ENCODE assay signal across 1 cellular context in genomic region chr1:211724711-211725196, GRCh38.
TF ChIP-seq lines count a peak whose summit lies in the region.

No MANE protein-coding gene starts in this region.

TF ChIP-seq in HepG2, 621 proteins besides CTCF, POLR2A, EP300 and RAD21 (continued from another document and continues in another):
- TF ChIP-seq ARID5B (CRISPR knock-in tag; IDR thresholded peaks at IDR 0.05) (peak; percentile 34; the same call in 1 of the 2 replicates), MTA1 (CRISPR knock-in tag; IDR thresholded peaks at IDR 0.05; ENCODE audit: borderline replicate concordance) (no peak), SNAPC5 (CRISPR knock-in tag; IDR thresholded peaks at IDR 0.05; ENCODE audit: borderline replicate concordance) (no peak), ZNF580 (CRISPR knock-in tag; IDR thresholded peaks at IDR 0.05; ENCODE audit: borderline replicate concordance, low read depth) (0 out of 2 replicates have a peak, but pooled peaks have one; percentile 22), TCF12 (IDR thresholded peaks at IDR 0.05) (no peak), TCF12 (CRISPR knock-in tag; IDR thresholded peaks at IDR 0.05) (no peak), BCL6 (CRISPR knock-in tag; IDR thresholded peaks at IDR 0.05) (no peak), TRAFD1 (CRISPR knock-in tag; IDR thresholded peaks at IDR 0.05; ENCODE audit: borderline replicate concordance) (no peak), CSRNP2 (CRISPR knock-in tag; conservative IDR thresholded peaks at IDR 0.05; ENCODE audit: low read depth) (no peak), CHCHD3 (CRISPR knock-in tag; IDR thresholded peaks at IDR 0.05) (no peak), SMARCE1 (IDR thresholded peaks at IDR 0.05; ENCODE audit: borderline replicate concordance) (no peak), ZBTB3 (CRISPR knock-in tag; IDR thresholded peaks at IDR 0.05; ENCODE audit: borderline replicate concordance, low read depth) (no peak), NR2F1 (CRISPR knock-in tag; IDR thresholded peaks at IDR 0.05) (peak in 1 of 2 experiments; percentile 34; a peak in 1 of 4 replicates), ZFP1 (CRISPR knock-in tag; IDR thresholded peaks at IDR 0.05) (no peak), RXRB (CRISPR knock-in tag; IDR thresholded peaks at IDR 0.05; ENCODE audit: borderline replicate concordance) (peak; percentile 69), DZIP1 (CRISPR knock-in tag; IDR thresholded peaks at IDR 0.05) (no peak), TAF15 (IDR thresholded peaks at IDR 0.05; ENCODE audit: low read depth, low read length, poor library complexity, severe bottlenecking) (no peak), ZNF576 (CRISPR knock-in tag; IDR thresholded peaks at IDR 0.05) (no peak), KLF11 (CRISPR knock-in tag; IDR thresholded peaks at IDR 0.05) (no peak), ZNF17 (CRISPR knock-in tag; IDR thresholded peaks at IDR 0.05) (no peak), ELF3 (CRISPR knock-in tag; IDR thresholded peaks at IDR 0.05) (0 out of 2 replicates have a peak, but pooled peaks have one; percentile 16), KDM5B (CRISPR knock-in tag; IDR thresholded peaks at IDR 0.05; ENCODE audit: borderline replicate concordance) (no peak), ZNF776 (CRISPR knock-in tag; IDR thresholded peaks at IDR 0.05) (no peak), PRDM10 (CRISPR knock-in tag; IDR thresholded peaks at IDR 0.05; ENCODE audit: low read depth) (no peak), ZNF292 (CRISPR knock-in tag; IDR thresholded peaks at IDR 0.05; ENCODE audit: borderline replicate concordance, low read depth) (no peak), ISL2 (CRISPR knock-in tag; IDR thresholded peaks at IDR 0.05) (no peak), ZGPAT (CRISPR knock-in tag; IDR thresholded peaks at IDR 0.05) (no peak), RNF219 (CRISPR knock-in tag; IDR thresholded peaks at IDR 0.05) (no peak), NAIF1 (CRISPR knock-in tag; IDR thresholded peaks at IDR 0.05; ENCODE audit: borderline replicate concordance) (no peak), ZC3H4 (CRISPR knock-in tag; IDR thresholded peaks at IDR 0.05; ENCODE audit: borderline replicate concordance) (no peak), FOXO1 (CRISPR knock-in tag; IDR thresholded peaks at IDR 0.05) (no peak), KMT2B (CRISPR knock-in tag; IDR thresholded peaks at IDR 0.05) (no peak), FUBP1 (CRISPR knock-in tag; IDR thresholded peaks at IDR 0.05; ENCODE audit: borderline replicate concordance) (no peak), NR2F6 (IDR thresholded peaks at IDR 0.05) (no peak), NR2F6 (CRISPR knock-in tag; IDR thresholded peaks at IDR 0.05) (0 out of 2 replicates have a peak, but pooled peaks have one; percentile 22), ZFY (CRISPR knock-in tag; IDR thresholded peaks at IDR 0.05) (0 out of 2 replicates have a peak, but pooled peaks have one; percentile 17), SOX13 (IDR thresholded peaks at IDR 0.05) (no peak), SOX13 (CRISPR knock-in tag; conservative IDR thresholded peaks at IDR 0.05 in 1 of 2, IDR thresholded peaks at IDR 0.05 in 1 of 2) (peak in 1 of 2 experiments; percentile 34; a peak in 1 of 4 replicates), ZNF549 (CRISPR knock-in tag; IDR thresholded peaks at IDR 0.05) (no peak), ZNF414 (CRISPR knock-in tag; IDR thresholded peaks at IDR 0.05) (no peak)
